Comparison of ENCODE assay signal across 17 cellular contexts in genomic region chr12:91138337-91138905, GRCh38. TPM values are rescaled to one million over a fixed set of nuclear protein-coding genes. Genes with fewer than 3 reads are reported as not detected.
DNase-seq lines count a peak whose midpoint lies in the region; ATAC-seq and TF ChIP-seq lines count a peak whose summit lies in the region.
"Had no signal": no experiment of that assay in that cellular context is flagged by ENCODE, and none has a peak within 500 bp of the region (broad histone marks: within the 10 kb centered on the region; RNA-seq: fewer than 3 reads in every experiment).

No MANE protein-coding gene starts in this region.

- intact Hi-C loops in Right ventricle myocardium inferior (cut with DNase I) (no loop called here), cardiac septum (cut with DNase I) (no loop called here)

- H3K4me3 ChIP-seq in fibroblast of villous mesenchyme (ENCODE audit: low read depth, low read length): no peak overlapping the region
- H3K4me3 ChIP-seq: ascending aorta, lung, suprapubic skin had no signal

- DNase-seq in Right ventricle myocardium inferior (ENCODE audit: missing footprints) (no peak), cardiac septum (ENCODE audit: low spot score) (no peak), fibroblast of villous mesenchyme (ENCODE audit: low read depth) (peak; percentile 72), omental fat pad (ENCODE audit: low spot score) (no peak), NCI-H1694 (lab: John Stamatoyannopoulos, UW) (no peak)
- no peak for DNase-seq in activated CD4-positive, alpha-beta T cell treated with anti-CD3 and anti-CD28 coated beads for 48 hours
- DNase-seq: activated B cell treated with CpG ODN at 0.5 μM for 24 hours; activated T-cell treated with anti-CD3 and anti-CD28 coated beads, Interleukin-2, amount 50 U/mL, for 4 hours; effector memory CD8-positive, alpha-beta T cell; NCI-H1048; SIG-M5 had no signal

- TF ChIP-seq CTCF in fibroblast of villous mesenchyme (IDR thresholded peaks at IDR 0.05; ENCODE audit: insufficient read depth, low read depth, low read length) (no peak), omental fat pad (IDR thresholded peaks at IDR 0.05) (no peak)

- ATAC-seq in Right ventricle myocardium inferior (peak; percentile 36), omental fat pad (ENCODE audit: low FRiP score) (peak; percentile 30), HG03045 (IDR thresholded peaks at IDR 0.05; ENCODE audit: unreplicated experiment) (no peak), GM19395 (IDR thresholded peaks at IDR 0.05; ENCODE audit: unreplicated experiment) (no peak)
- ATAC-seq: activated T-cell treated with anti-CD3 and anti-CD28 coated beads, Interleukin-2, amount 50 U/mL, for 4 hours; effector memory CD8-positive, alpha-beta T cell had no signal

RNA-seq across cellular contexts. Expression of gene LUM, which starts 27.1 kb away (rescaled TPM):
- total RNA-seq in Right ventricle myocardium inferior (54.9 TPM), cardiac septum (130 TPM), fibroblast of villous mesenchyme (487 and 603 TPM in 2 replicates), omental fat pad (100 to 1,000 TPM; 213 to 557 (median 340) TPM)
- total RNA-seq: activated B cell treated with CpG ODN at 0.5 μM for 24 hours had no signal

RNA-seq across cellular contexts. Expression of gene DCN, which starts 44.2 kb away (rescaled TPM):
- total RNA-seq in Right ventricle myocardium inferior: 1,037 TPM
- 480 TPM for total RNA-seq in cardiac septum
- 125 and 258 TPM in 2 replicates for total RNA-seq in fibroblast of villous mesenchyme
- total RNA-seq in omental fat pad: 1,000 to 10,000 TPM in 3 of 4 donors, 100 to 1,000 TPM in 1; 753 to 2,728 (median 2,146) TPM
- total RNA-seq: activated B cell treated with CpG ODN at 0.5 μM for 24 hours, HT1080 had no signal

Comparison
In these comparisons a context has a peak if more than half of its experiments do, and no peak if none do; other contexts are left out.
1. ATAC-seq: peak in Right ventricle myocardium inferior (single experiment) and omental fat pad (single experiment); none in HG03045 (single experiment) and GM19395 (single experiment).